In genomic region chr7:138565451-138566114, GRCh38 we compare ENCODE assay signal across 9 cellular contexts.
DNase-seq lines count a peak whose midpoint lies in the region; TF ChIP-seq lines count a peak whose summit lies in the region.
"Had no signal": no experiment of that assay in that cellular context is flagged by ENCODE, and none has a peak within 500 bp of the region (broad histone marks: within the 10 kb centered on the region; RNA-seq: fewer than 3 reads in every experiment).

No MANE protein-coding gene starts in this region.

- DNase-seq in DMS53 (lab: John Stamatoyannopoulos, UW), result peak; percentile 52
- DNase-seq in DMS53 treated with DMSO at 0.1 percent for 48 hours (lab: John Stamatoyannopoulos, UW; ENCODE audit: unreplicated experiment), result no peak
- DNase-seq in OCI-M1 (lab: John Stamatoyannopoulos, UW), result peak; percentile 67
- peak; percentile 57 to 65 for DNase-seq in erythroblast (lab: John Stamatoyannopoulos, UW)
- no peak for DNase-seq in progenitor cell of endocrine pancreas (ENCODE audit: low spot score, unreplicated experiment)
- no peak for DNase-seq in cerebellum (ENCODE audit: low spot score)
- no peak for DNase-seq in NCI-H446 (lab: John Stamatoyannopoulos, UW)
- no peak for DNase-seq in activated effector memory CD4-positive, alpha-beta T cell treated with anti-CD3 and anti-CD28 coated beads, Interleukin-2, amount 50 U/mL, for 16 hours
- DNase-seq: 8988T had no signal

- no peaks in the 10 kb centered on the region for H3K4me1 Mint-ChIP-seq in progenitor cell of endocrine pancreas (ENCODE audit: low read depth)

- peak overlapping the region; percentile 29 for H3K27ac Mint-ChIP-seq in progenitor cell of endocrine pancreas

- H3K4me3 Mint-ChIP-seq in progenitor cell of endocrine pancreas (ENCODE audit: low read depth), result peak overlapping the region; percentile 32

- H3K36me3 Mint-ChIP-seq in progenitor cell of endocrine pancreas (ENCODE audit: insufficient read depth), result peaks cover 80% of the 10 kb centered on the region

- TF ChIP-seq POLR2A in erythroblast (IDR thresholded peaks at IDR 0.05; ENCODE audit: low read length), result no peak

- peaks cover 37% of the 10 kb centered on the region for H3K9me3 Mint-ChIP-seq in progenitor cell of endocrine pancreas (ENCODE audit: low read depth)

- H3K27me3 Mint-ChIP-seq in progenitor cell of endocrine pancreas, result no peaks in the 10 kb centered on the region

- no peak for TF ChIP-seq CTCF in progenitor cell of endocrine pancreas (IDR thresholded peaks at IDR 0.05; ENCODE audit: unreplicated experiment)

Comparison
In these comparisons a context has a peak if more than half of its experiments do, and no peak if none do; other contexts are left out.
1. DNase-seq: peak in DMS53 (single experiment), OCI-M1 (single experiment) and erythroblast (2 of 2); none in DMS53 treated with DMSO at 0.1 percent for 48 hours (single experiment), progenitor cell of endocrine pancreas (single experiment), cerebellum (single experiment), NCI-H446 (0 of 2) and activated effector memory CD4-positive, alpha-beta T cell treated with anti-CD3 and anti-CD28 coated beads, Interleukin-2, amount 50 U/mL, for 16 hours (single experiment).